ENCODE assay signal across 1 cellular context in the genomic region with DNA sequence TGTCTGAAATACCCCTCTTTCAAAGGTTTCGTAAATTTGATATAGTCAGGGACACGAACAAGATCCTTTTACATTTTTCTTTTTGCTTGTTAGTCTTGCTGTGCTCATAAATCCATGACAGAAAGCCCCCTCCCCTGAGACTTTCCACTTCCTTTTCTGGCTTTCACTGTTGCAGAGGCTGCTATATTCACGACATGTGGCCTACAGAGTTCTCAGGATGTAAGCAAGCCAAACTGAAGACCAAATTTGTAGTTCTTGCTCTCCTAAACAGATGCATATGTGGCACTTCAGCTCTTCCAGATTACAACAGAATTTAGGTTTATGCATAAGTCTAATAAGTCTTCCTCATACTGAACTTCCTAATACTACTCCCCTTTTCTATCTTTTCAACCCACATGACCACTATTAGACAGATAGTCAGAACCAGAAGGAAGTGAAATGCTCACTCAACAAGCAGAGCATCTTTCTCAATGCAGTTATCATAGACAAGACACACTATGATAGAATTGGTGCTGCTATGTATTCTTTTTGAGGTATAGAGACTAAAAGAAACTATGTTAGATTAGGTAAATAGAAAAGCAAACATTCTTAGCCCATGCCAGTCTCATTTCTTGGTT.
TF ChIP-seq lines count a peak whose summit lies in the region.

No MANE protein-coding gene starts in this region.

TF ChIP-seq in GM12878, 131 proteins besides CTCF, POLR2A, EP300 and RAD21:
- TF ChIP-seq, protein P1, sequence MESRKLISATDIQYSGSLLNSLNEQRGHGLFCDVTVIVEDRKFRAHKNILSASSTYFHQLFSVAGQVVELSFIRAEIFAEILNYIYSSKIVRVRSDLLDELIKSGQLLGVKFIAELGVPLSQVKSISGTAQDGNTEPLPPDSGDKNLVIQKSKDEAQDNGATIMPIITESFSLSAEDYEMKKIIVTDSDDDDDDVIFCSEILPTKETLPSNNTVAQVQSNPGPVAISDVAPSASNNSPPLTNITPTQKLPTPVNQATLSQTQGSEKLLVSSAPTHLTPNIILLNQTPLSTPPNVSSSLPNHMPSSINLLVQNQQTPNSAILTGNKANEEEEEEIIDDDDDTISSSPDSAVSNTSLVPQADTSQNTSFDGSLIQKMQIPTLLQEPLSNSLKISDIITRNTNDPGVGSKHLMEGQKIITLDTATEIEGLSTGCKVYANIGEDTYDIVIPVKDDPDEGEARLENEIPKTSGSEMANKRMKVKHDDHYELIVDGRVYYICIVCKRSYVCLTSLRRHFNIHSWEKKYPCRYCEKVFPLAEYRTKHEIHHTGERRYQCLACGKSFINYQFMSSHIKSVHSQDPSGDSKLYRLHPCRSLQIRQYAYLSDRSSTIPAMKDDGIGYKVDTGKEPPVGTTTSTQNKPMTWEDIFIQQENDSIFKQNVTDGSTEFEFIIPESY (IDR thresholded peaks at IDR 0.05), result no peak
- TF ChIP-seq STAT1 (conservative IDR thresholded peaks at IDR 0.05), result no peak
- no peak for TF ChIP-seq PAX5 (IDR thresholded peaks at IDR 0.05; ENCODE audit: borderline replicate concordance, low read depth, low read length)
- TF ChIP-seq SPI1 (IDR thresholded peaks at IDR 0.05; ENCODE audit: borderline replicate concordance, insufficient read depth, low read depth, low read length), result peak; percentile 36; the same call in 1 of the 2 replicates
- TF ChIP-seq, protein P2, sequence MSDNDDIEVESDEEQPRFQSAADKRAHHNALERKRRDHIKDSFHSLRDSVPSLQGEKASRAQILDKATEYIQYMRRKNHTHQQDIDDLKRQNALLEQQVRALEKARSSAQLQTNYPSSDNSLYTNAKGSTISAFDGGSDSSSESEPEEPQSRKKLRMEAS (IDR thresholded peaks at IDR 0.05; ENCODE audit: low read depth, low read length), result no peak
- no peak for TF ChIP-seq SMAD5 (IDR thresholded peaks at IDR 0.05; ENCODE audit: low read depth)
- TF ChIP-seq NFYA (IDR thresholded peaks at IDR 0.05; ENCODE audit: borderline replicate concordance, low read depth, low read length), result no peak
- TF ChIP-seq, protein P3, sequence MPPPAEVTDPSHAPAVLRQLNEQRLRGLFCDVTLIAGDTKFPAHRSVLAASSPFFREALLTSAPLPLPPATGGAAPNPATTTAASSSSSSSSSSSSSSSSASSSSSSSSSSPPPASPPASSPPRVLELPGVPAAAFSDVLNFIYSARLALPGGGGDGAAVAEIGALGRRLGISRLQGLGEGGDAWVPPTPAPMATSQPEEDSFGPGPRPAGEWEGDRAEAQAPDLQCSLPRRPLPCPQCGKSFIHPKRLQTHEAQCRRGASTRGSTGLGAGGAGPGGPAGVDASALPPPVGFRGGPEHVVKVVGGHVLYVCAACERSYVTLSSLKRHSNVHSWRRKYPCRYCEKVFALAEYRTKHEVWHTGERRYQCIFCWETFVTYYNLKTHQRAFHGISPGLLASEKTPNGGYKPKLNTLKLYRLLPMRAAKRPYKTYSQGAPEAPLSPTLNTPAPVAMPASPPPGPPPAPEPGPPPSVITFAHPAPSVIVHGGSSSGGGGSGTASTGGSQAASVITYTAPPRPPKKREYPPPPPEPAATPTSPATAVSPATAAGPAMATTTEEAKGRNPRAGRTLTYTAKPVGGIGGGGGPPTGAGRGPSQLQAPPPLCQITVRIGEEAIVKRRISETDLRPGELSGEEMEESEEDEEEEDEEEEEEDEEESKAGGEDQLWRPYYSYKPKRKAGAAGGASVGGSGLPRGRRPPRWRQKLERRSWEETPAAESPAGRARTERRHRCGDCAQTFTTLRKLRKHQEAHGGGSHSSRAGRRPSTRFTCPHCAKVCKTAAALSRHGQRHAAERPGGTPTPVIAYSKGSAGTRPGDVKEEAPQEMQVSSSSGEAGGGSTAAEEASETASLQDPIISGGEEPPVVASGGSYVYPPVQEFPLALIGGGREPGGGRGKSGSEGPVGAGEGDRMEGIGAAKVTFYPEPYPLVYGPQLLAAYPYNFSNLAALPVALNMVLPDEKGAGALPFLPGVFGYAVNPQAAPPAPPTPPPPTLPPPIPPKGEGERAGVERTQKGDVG (CRISPR knock-in tag; IDR thresholded peaks at IDR 0.05), result no peak
- no peak for TF ChIP-seq IKZF1 (conservative IDR thresholded peaks at IDR 0.05)
TF ChIP-seq in GM12878: peak in this region for 1.
